In the genomic region with DNA sequence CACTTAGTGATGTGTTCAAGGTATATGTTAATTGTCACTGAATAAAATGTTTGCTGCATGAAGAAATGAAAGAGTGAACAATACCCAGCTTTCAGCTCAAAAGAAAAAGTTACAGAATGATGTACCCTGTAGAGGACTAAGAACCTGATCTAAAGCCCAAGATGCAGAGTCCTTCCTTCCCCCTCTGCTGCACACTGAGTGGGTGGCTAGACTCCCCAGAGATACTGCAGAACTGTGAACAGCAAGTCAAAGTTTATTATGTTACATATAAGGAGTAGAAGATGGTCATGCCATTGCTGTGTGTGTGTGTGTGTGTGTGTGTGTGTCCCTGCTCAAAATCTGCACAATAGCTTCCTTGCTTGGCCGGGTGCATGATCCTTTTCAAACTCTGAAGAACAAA, we compare ENCODE assay signal across 7 cellular contexts.
"Had no signal": no experiment of that assay in that cellular context is flagged by ENCODE, and none has a peak within 500 bp of the region (broad histone marks: within the 10 kb centered on the region; RNA-seq: fewer than 3 reads in every experiment).

No MANE protein-coding gene starts in this region.

- H3K4me3 ChIP-seq: GM12878 had no signal

- FAIRE-seq: G401.6, GM12892, GM18507, GM19239 had no signal

- ATAC-seq: GM12878 had no signal

- DNase-seq: GDM1, GF-D8 had no signal
